In the genomic region with DNA sequence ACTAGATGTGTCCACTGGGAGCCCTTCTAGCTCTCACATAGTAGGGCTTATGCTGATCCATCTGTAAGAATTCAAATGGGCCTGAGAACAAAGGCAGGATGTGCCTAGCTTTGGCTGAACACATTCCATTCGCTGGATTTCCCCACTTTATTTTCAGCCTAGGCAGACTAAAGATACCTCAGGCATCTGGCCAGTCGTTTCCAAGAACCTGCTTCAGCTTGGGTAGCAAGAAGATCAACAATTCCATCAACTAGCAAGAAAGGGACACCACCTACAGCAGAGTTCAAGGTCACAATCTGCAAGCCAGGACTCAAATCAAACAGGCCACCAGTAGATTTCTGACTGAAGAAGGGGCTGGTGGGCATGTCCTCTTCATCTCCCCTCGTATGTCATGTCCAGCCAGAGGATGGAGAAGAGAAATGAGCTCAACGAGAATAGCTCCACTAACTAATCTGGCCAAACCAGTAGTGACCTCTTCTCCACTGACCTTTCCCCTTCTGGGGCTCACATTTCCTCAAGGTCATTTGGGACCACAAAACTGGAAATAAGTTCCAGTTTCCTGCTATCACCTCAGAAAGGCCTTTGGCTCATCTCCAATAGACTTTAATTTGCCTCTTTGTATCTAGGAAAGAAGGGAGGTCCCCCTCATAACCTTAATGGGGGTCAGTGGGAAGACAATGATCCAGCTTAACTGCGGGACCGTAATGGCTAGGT, we compare ENCODE assay signal across 11 cellular contexts. TPM values are rescaled to one million over a fixed set of nuclear protein-coding genes. Genes with fewer than 3 reads are reported as not detected.
DNase-seq lines count a peak whose midpoint lies in the region; ATAC-seq, FAIRE-seq and TF ChIP-seq lines count a peak whose summit lies in the region.
"Had no signal": no experiment of that assay in that cellular context is flagged by ENCODE, and none has a peak within 500 bp of the region (broad histone marks: within the 10 kb centered on the region; RNA-seq: fewer than 3 reads in every experiment).

No MANE protein-coding gene starts in this region.

- H3K4me1 Mint-ChIP-seq in activated naive CD8-positive, alpha-beta T cell treated with anti-CD3 and anti-CD28 coated beads for 36 hours, result peaks cover 49% of the 10 kb centered on the region
- peaks cover 21% of the 10 kb centered on the region for H3K4me1 Mint-ChIP-seq in activated naive CD8-positive, alpha-beta T cell treated with anti-CD3 and anti-CD28 coated beads, Interleukin-2, amount 50 U/mL, for 24 hours
- H3K4me1 Mint-ChIP-seq in endodermal cell (peaks cover 11% of the 10 kb centered on the region), naive B cell (peaks cover 23 to 47% (median 23%) of the 10 kb centered on the region in 3 donors)

- H3K27ac ChIP-seq in endodermal cell (ENCODE audit: low read depth, low read length) (no peak overlapping the region), upper lobe of left lung (peak overlapping the region; percentile 94 to 98 (median 98))

- TF ChIP-seq CTCF in endodermal cell (conservative IDR thresholded peaks at IDR 0.05), result no peak
- TF ChIP-seq CTCF in upper lobe of left lung (IDR thresholded peaks at IDR 0.05), result no peak

- DNase-seq in activated naive CD8-positive, alpha-beta T cell treated with anti-CD3 and anti-CD28 coated beads for 36 hours, result no peak
- DNase-seq in activated naive CD8-positive, alpha-beta T cell treated with anti-CD3 and anti-CD28 coated beads, Interleukin-2, amount 50 U/mL, for 24 hours, result no peak
- DNase-seq in endodermal cell (peak; percentile 24), naive B cell (no peak), upper lobe of left lung (no peak), NCI-H510A (lab: John Stamatoyannopoulos, UW) (no peak), GM12892 (ENCODE audit: insufficient read length) (no peak)

- H3K9me3 ChIP-seq in endodermal cell (ENCODE audit: control insufficient read depth, low read length) (no peaks in the 10 kb centered on the region), upper lobe of left lung (no peaks in the 10 kb centered on the region)

- peaks cover 10% of the 10 kb centered on the region for H3K36me3 Mint-ChIP-seq in activated naive CD8-positive, alpha-beta T cell treated with anti-CD3 and anti-CD28 coated beads for 36 hours
- no peaks in the 10 kb centered on the region for H3K36me3 Mint-ChIP-seq in activated naive CD8-positive, alpha-beta T cell treated with anti-CD3 and anti-CD28 coated beads, Interleukin-2, amount 50 U/mL, for 24 hours (ENCODE audit: low read depth)
- no peaks in the 10 kb centered on the region for H3K36me3 Mint-ChIP-seq in endodermal cell (ENCODE audit: low read depth)
- H3K36me3 Mint-ChIP-seq in naive B cell, result no peaks in the 10 kb centered on the region
- H3K36me3 Mint-ChIP-seq: WTC11 had no signal

- no peak overlapping the region for H3K9ac ChIP-seq in endodermal cell (ENCODE audit: extremely low read depth, low read length, poor library complexity, severe bottlenecking)

- peak in 1 of 4 donors; percentile 48 for TF ChIP-seq EP300 in upper lobe of left lung (IDR thresholded peaks at IDR 0.05)

- H3K36me3 ChIP-seq in endodermal cell (ENCODE audit: control insufficient read depth, insufficient read depth, low read length) (no peaks in the 10 kb centered on the region), upper lobe of left lung (no peaks in the 10 kb centered on the region)

- H3K27me3 ChIP-seq in endodermal cell (ENCODE audit: control insufficient read depth, insufficient read depth, low read length, poor library complexity, severe bottlenecking) (no peaks in the 10 kb centered on the region), upper lobe of left lung (no peaks in the 10 kb centered on the region)

- H3K27me3 Mint-ChIP-seq in activated naive CD8-positive, alpha-beta T cell treated with anti-CD3 and anti-CD28 coated beads for 36 hours, result no peaks in the 10 kb centered on the region
- H3K27me3 Mint-ChIP-seq in activated naive CD8-positive, alpha-beta T cell treated with anti-CD3 and anti-CD28 coated beads, Interleukin-2, amount 50 U/mL, for 24 hours, result no peaks in the 10 kb centered on the region
- H3K27me3 Mint-ChIP-seq in endodermal cell (ENCODE audit: insufficient read depth), result no peaks in the 10 kb centered on the region
- H3K27me3 Mint-ChIP-seq in naive B cell, result no peaks in the 10 kb centered on the region
- H3K27me3 Mint-ChIP-seq: progenitor cell of endocrine pancreas had no signal

- no peak for TF ChIP-seq POLR2A in upper lobe of left lung (IDR thresholded peaks at IDR 0.05)
- no peak for TF ChIP-seq POLR2A in GM12892 (IDR thresholded peaks at IDR 0.05; ENCODE audit: low read depth, low read length)

- H3K4me3 ChIP-seq in endodermal cell (ENCODE audit: low read length) (no peak overlapping the region), upper lobe of left lung (no peak overlapping the region)

- H3K27ac Mint-ChIP-seq in activated naive CD8-positive, alpha-beta T cell treated with anti-CD3 and anti-CD28 coated beads for 36 hours, result no peak overlapping the region
- H3K27ac Mint-ChIP-seq in activated naive CD8-positive, alpha-beta T cell treated with anti-CD3 and anti-CD28 coated beads, Interleukin-2, amount 50 U/mL, for 24 hours, result no peak overlapping the region
- no peak overlapping the region for H3K27ac Mint-ChIP-seq in endodermal cell
- peak overlapping the region in 5 of 6 donors; percentile 55 to 88 (median 79) for H3K27ac Mint-ChIP-seq in naive B cell
- H3K27ac Mint-ChIP-seq: progenitor cell of endocrine pancreas, WTC11 had no signal

- ATAC-seq in activated naive CD8-positive, alpha-beta T cell treated with anti-CD3 and anti-CD28 coated beads, Interleukin-2, amount 50 U/mL, for 24 hours, result no peak
- ATAC-seq in naive B cell (ENCODE audit: low read depth in 2 of 2) (no peak), upper lobe of left lung (ENCODE audit: low FRiP score in 2 of 2) (no peak), HG02938 (IDR thresholded peaks at IDR 0.05; ENCODE audit: unreplicated experiment) (no peak)
- ATAC-seq: WTC11 had no signal

- 89 to 97% methylated on average over 5 to 6 of the region's 6 CpGs for WGBS in endodermal cell (ENCODE audit: insufficient coverage in 1 of 2, insufficient read length in 1 of 2), 2 experiments
- WGBS in upper lobe of left lung, 2 donors, result 68 to 70% methylated on average over 6 of the region's 6 CpGs

- FAIRE-seq in GM12892 (lab: Jason Lieb, UNC), result no peak

- peak overlapping the region; percentile 18 for H3K4me3 Mint-ChIP-seq in activated naive CD8-positive, alpha-beta T cell treated with anti-CD3 and anti-CD28 coated beads for 36 hours
- no peak overlapping the region for H3K4me3 Mint-ChIP-seq in activated naive CD8-positive, alpha-beta T cell treated with anti-CD3 and anti-CD28 coated beads, Interleukin-2, amount 50 U/mL, for 24 hours
- H3K4me3 Mint-ChIP-seq in endodermal cell (no peak overlapping the region), naive B cell (peak overlapping the region in 5 of 8 donors; percentile 17 to 80 (median 55))
- H3K4me3 Mint-ChIP-seq: WTC11 had no signal

- no peaks in the 10 kb centered on the region for H3K9me3 Mint-ChIP-seq in activated naive CD8-positive, alpha-beta T cell treated with anti-CD3 and anti-CD28 coated beads for 36 hours
- no peaks in the 10 kb centered on the region for H3K9me3 Mint-ChIP-seq in activated naive CD8-positive, alpha-beta T cell treated with anti-CD3 and anti-CD28 coated beads, Interleukin-2, amount 50 U/mL, for 24 hours
- H3K9me3 Mint-ChIP-seq in endodermal cell (no peaks in the 10 kb centered on the region), naive B cell (no peaks in the 10 kb centered on the region)
- H3K9me3 Mint-ChIP-seq: WTC11 had no signal

- peaks cover 15% of the 10 kb centered on the region for H3K4me1 ChIP-seq in endodermal cell (ENCODE audit: control insufficient read depth, insufficient read depth, low read length)
- H3K4me1 ChIP-seq in upper lobe of left lung, result peaks cover 83 to 94% (median 88%) of the 10 kb centered on the region in 4 donors

RNA-seq across cellular contexts. Expression of a gene that starts 14.2 kb away (rescaled TPM):
- total RNA-seq in activated naive CD8-positive, alpha-beta T cell treated with anti-CD3 and anti-CD28 coated beads for 36 hours, result 100 to 1,000 TPM; 228 to 231 TPM
- 10 to 100 TPM in 1 of 2 donors, 1 to 10 TPM in 1; 9.9 to 12.2 TPM for total RNA-seq in endodermal cell
- 6.0 TPM for polyA plus RNA-seq in endodermal cell (2013, experiment 1 of 2)
- polyA plus RNA-seq in endodermal cell (2013, experiment 2 of 2), result 18.7 TPM
- 1,000 to 10,000 TPM; 2,524 to 6,933 (median 5,735) TPM for polyA plus RNA-seq in naive B cell (ENCODE audit: low read depth in 6 of 6)
- total RNA-seq in upper lobe of left lung, result 1,000 to 10,000 TPM in 3 of 6 donors, 100 to 1,000 TPM in 3; 703 to 1,481 (median 910) TPM
- 104 TPM for polyA plus RNA-seq in GM12892 (2012; ENCODE audit: missing spikeins)

RNA-seq across cellular contexts. Expression of a gene that starts 17.7 kb away (rescaled TPM):
- total RNA-seq in activated naive CD8-positive, alpha-beta T cell treated with anti-CD3 and anti-CD28 coated beads for 36 hours, result 10 to 100 TPM; 21.1 to 21.9 TPM
- total RNA-seq in endodermal cell (10 to 100 TPM; 10.2 to 13.8 TPM), upper lobe of left lung (10 to 100 TPM; 18.7 to 25.7 (median 22.5) TPM)
- polyA plus RNA-seq in endodermal cell (2013, experiment 1 of 2), result 23.7 TPM
- 20.4 TPM for polyA plus RNA-seq in endodermal cell (2013, experiment 2 of 2)
- 100 to 1,000 TPM in 1 of 6 donors, 10 to 100 TPM in 5; 79.5 to 202 (median 91.7) TPM for polyA plus RNA-seq in naive B cell (ENCODE audit: low read depth in 6 of 6)
- polyA plus RNA-seq in GM12892 (2012; ENCODE audit: missing spikeins), result 27.0 TPM

RNA-seq across cellular contexts. Expression of a gene that starts 17.8 kb away (rescaled TPM):
- 10 to 100 TPM in 1 of 2 experiments, 1 to 10 TPM in 1; 9.3 to 10.3 TPM for total RNA-seq in activated naive CD8-positive, alpha-beta T cell treated with anti-CD3 and anti-CD28 coated beads for 36 hours
- total RNA-seq in endodermal cell, result 1 to 10 TPM in 1 of 2 donors, under 1 TPM in 1; 0.55 to 1.4 TPM
- polyA plus RNA-seq in endodermal cell (2013, experiment 1 of 2), result 0.64 TPM
- polyA plus RNA-seq in endodermal cell (2013, experiment 2 of 2), result 0.37 TPM
- under 1 TPM in 2 of 6 donors, not detected in 4; 0.15 to 0.27 TPM for polyA plus RNA-seq in naive B cell (ENCODE audit: low read depth in 6 of 6)
- total RNA-seq in upper lobe of left lung, result 1 to 10 TPM in 2 of 6 donors, under 1 TPM in 4; 0.30 to 2.6 (median 0.73) TPM
- 0.49 TPM for polyA plus RNA-seq in GM12892 (2012; ENCODE audit: missing spikeins)

RNA-seq across cellular contexts. Expression of a gene that starts 24.4 kb away (rescaled TPM):
- total RNA-seq in activated naive CD8-positive, alpha-beta T cell treated with anti-CD3 and anti-CD28 coated beads for 36 hours, result 10 to 100 TPM; 37.6 to 38.3 TPM
- total RNA-seq in endodermal cell (10 to 100 TPM; 16.6 to 21.3 TPM), upper lobe of left lung (10 to 100 TPM in 5 of 6 donors, 1 to 10 TPM in 1; 5.2 to 35.6 (median 16.5) TPM)
- 25.7 TPM for polyA plus RNA-seq in endodermal cell (2013, experiment 1 of 2)
- polyA plus RNA-seq in endodermal cell (2013, experiment 2 of 2), result 28.8 TPM
- 10 to 100 TPM; 10.6 to 14.2 (median 12.7) TPM for polyA plus RNA-seq in naive B cell (ENCODE audit: low read depth in 6 of 6)
- 15.7 TPM for polyA plus RNA-seq in GM12892 (2012; ENCODE audit: missing spikeins)

RNA-seq across cellular contexts. Expression of a gene that starts 39.4 kb away (rescaled TPM):
- not detected for total RNA-seq in activated naive CD8-positive, alpha-beta T cell treated with anti-CD3 and anti-CD28 coated beads for 36 hours
- under 1 TPM; 0.13 to 0.15 TPM for total RNA-seq in endodermal cell
- polyA plus RNA-seq in endodermal cell (2013, experiment 1 of 2), result not detected
- polyA plus RNA-seq in endodermal cell (2013, experiment 2 of 2), result not detected
- not detected for polyA plus RNA-seq in naive B cell (ENCODE audit: low read depth in 6 of 6)
- total RNA-seq in upper lobe of left lung, result not detected
- not detected for polyA plus RNA-seq in GM12892 (2012; ENCODE audit: missing spikeins)
- total RNA-seq: fibroblast of lung, progenitor cell of endocrine pancreas had no signal
- polyA plus RNA-seq: fibroblast of lung had no signal

Comparison
In these comparisons a context has a peak if more than half of its experiments do, and no peak if none do; other contexts are left out.
1. H3K4me3 Mint-ChIP-seq: peak in activated naive CD8-positive, alpha-beta T cell treated with anti-CD3 and anti-CD28 coated beads for 36 hours (single experiment) and naive B cell (5 of 8); none in activated naive CD8-positive, alpha-beta T cell treated with anti-CD3 and anti-CD28 coated beads, Interleukin-2, amount 50 U/mL, for 24 hours (single experiment) and endodermal cell (single experiment).
2. H3K27ac Mint-ChIP-seq: peak in naive B cell (5 of 6); none in activated naive CD8-positive, alpha-beta T cell treated with anti-CD3 and anti-CD28 coated beads for 36 hours (single experiment), activated naive CD8-positive, alpha-beta T cell treated with anti-CD3 and anti-CD28 coated beads, Interleukin-2, amount 50 U/mL, for 24 hours (single experiment) and endodermal cell (single experiment).
3. RNA of a gene that starts 14.2 kb away (total RNA-seq): 703 to 1,481 TPM in upper lobe of left lung and 228 to 231 TPM in activated naive CD8-positive, alpha-beta T cell treated with anti-CD3 and anti-CD28 coated beads for 36 hours; 9.9 to 12.2 TPM in endodermal cell; every median in the first group is over 10 times any median in the second.